ENCODE assay signal across 1 cellular context in genomic region chr16:58495861-58496331, GRCh38.
TF ChIP-seq lines count a peak whose summit lies in the region.

No MANE protein-coding gene starts in this region.

TF ChIP-seq in GM23338, 12 proteins besides CTCF, POLR2A, EP300 and RAD21:
- TF ChIP-seq, protein P1, sequence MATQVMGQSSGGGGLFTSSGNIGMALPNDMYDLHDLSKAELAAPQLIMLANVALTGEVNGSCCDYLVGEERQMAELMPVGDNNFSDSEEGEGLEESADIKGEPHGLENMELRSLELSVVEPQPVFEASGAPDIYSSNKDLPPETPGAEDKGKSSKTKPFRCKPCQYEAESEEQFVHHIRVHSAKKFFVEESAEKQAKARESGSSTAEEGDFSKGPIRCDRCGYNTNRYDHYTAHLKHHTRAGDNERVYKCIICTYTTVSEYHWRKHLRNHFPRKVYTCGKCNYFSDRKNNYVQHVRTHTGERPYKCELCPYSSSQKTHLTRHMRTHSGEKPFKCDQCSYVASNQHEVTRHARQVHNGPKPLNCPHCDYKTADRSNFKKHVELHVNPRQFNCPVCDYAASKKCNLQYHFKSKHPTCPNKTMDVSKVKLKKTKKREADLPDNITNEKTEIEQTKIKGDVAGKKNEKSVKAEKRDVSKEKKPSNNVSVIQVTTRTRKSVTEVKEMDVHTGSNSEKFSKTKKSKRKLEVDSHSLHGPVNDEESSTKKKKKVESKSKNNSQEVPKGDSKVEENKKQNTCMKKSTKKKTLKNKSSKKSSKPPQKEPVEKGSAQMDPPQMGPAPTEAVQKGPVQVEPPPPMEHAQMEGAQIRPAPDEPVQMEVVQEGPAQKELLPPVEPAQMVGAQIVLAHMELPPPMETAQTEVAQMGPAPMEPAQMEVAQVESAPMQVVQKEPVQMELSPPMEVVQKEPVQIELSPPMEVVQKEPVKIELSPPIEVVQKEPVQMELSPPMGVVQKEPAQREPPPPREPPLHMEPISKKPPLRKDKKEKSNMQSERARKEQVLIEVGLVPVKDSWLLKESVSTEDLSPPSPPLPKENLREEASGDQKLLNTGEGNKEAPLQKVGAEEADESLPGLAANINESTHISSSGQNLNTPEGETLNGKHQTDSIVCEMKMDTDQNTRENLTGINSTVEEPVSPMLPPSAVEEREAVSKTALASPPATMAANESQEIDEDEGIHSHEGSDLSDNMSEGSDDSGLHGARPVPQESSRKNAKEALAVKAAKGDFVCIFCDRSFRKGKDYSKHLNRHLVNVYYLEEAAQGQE (IDR thresholded peaks at IDR 0.05; ENCODE audit: unreplicated experiment) = no peak
- TF ChIP-seq ZNF462 (CRISPR knock-in tag; IDR thresholded peaks at IDR 0.05) = no peak
- TF ChIP-seq ZNF331 (CRISPR knock-in tag; IDR thresholded peaks at IDR 0.05; ENCODE audit: low read depth) = no peak
- TF ChIP-seq JUNB (IDR thresholded peaks at IDR 0.05; ENCODE audit: unreplicated experiment) = no peak
- no peak for TF ChIP-seq STAT1 (IDR thresholded peaks at IDR 0.05; ENCODE audit: unreplicated experiment)
- TF ChIP-seq, protein P2, sequence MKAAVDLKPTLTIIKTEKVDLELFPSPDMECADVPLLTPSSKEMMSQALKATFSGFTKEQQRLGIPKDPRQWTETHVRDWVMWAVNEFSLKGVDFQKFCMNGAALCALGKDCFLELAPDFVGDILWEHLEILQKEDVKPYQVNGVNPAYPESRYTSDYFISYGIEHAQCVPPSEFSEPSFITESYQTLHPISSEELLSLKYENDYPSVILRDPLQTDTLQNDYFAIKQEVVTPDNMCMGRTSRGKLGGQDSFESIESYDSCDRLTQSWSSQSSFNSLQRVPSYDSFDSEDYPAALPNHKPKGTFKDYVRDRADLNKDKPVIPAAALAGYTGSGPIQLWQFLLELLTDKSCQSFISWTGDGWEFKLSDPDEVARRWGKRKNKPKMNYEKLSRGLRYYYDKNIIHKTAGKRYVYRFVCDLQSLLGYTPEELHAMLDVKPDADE (IDR thresholded peaks at IDR 0.05) = no peak
- no peak for TF ChIP-seq NANOG (IDR thresholded peaks at IDR 0.05; ENCODE audit: borderline replicate concordance)
- TF ChIP-seq EZH2 (IDR thresholded peaks at IDR 0.05; ENCODE audit: low read depth, unreplicated experiment) = no peak
- no peak for TF ChIP-seq CREB1 (CRISPR knock-in tag; IDR thresholded peaks at IDR 0.05; ENCODE audit: low read depth)
- no peak for TF ChIP-seq EZH2phosphoT487 (IDR thresholded peaks at IDR 0.05; ENCODE audit: unreplicated experiment)
- TF ChIP-seq POLR2AphosphoS5 (IDR thresholded peaks at IDR 0.05; ENCODE audit: low read depth) = no peak
